ENCODE assay signal across 12 cellular contexts in the genomic region with DNA sequence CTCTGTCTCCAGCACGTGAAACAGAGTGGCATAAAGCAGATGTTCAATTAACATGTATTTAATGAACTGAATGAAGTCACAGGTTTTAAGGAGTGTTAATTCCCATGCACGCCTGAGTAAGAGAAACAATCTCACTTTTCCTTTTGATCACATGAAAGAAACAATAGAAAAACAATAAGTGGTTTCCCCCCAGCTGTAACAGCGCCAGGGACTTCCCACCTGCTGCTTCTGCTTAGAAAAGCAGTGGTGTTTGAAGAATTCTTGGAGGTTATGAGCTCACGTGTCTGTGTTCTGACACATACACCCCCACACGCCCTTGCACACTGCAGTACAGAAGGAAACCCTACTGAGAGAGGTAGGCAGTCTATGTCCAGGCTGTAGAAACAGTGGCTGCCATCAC. TPM values are rescaled to one million over a fixed set of nuclear protein-coding genes. Genes with fewer than 3 reads are reported as not detected.
A peak's percentile ranks its signal among the peaks of the same experiment; 100 is the strongest.
DNase-seq lines count a peak whose midpoint lies in the region; ATAC-seq and TF ChIP-seq lines count a peak whose summit lies in the region.
"Had no signal": no experiment of that assay in that cellular context is flagged by ENCODE, and none has a peak within 500 bp of the region (broad histone marks: within the 10 kb centered on the region; RNA-seq: fewer than 3 reads in every experiment).

No MANE protein-coding gene starts in this region.

- ATAC-seq in GM18505 (IDR thresholded peaks at IDR 0.05; ENCODE audit: unreplicated experiment) = no peak
- ATAC-seq: A549, Panc1 had no signal

- DNase-seq in NCI-H748 (lab: John Stamatoyannopoulos, UW; ENCODE audit: unreplicated experiment) (peak; percentile 14), NCI-H748 treated with DMSO at 0.1 percent for 48 hours (lab: John Stamatoyannopoulos, UW) (no peak), T-helper 1 cell (peak in 3 of 5 donors; percentile 10 to 32 (median 17)), dermis blood vessel endothelial cell (peak; percentile 73), nucleus accumbens (lab: John Stamatoyannopoulos, UW) (no peak), cerebellar nuclear complex (lab: John Stamatoyannopoulos, UW) (no peak)
- DNase-seq in stimulated activated naive CD4-positive, alpha-beta T cell treated with Interleukin-2 at 50 U/mL for 16 hours (lab: John Stamatoyannopoulos, UW) = peak; percentile 54
- DNase-seq: endodermal cell, HFFc6 had no signal

- TF ChIP-seq POLR2A in GM18505 (IDR thresholded peaks at IDR 0.05; ENCODE audit: borderline replicate concordance, extremely low read depth, insufficient read depth, insufficient read length) = no peak

RNA-seq across cellular contexts. Expression of gene FRMD4A, which starts 51.3 kb away (rescaled TPM):
- 42.0 and 51.8 TPM in 2 replicates for total RNA-seq in dermis blood vessel endothelial cell

Comparison
In these comparisons a context has a peak if more than half of its experiments do, and no peak if none do; other contexts are left out.
1. DNase-seq: peak in NCI-H748 (single experiment), T-helper 1 cell (3 of 5), dermis blood vessel endothelial cell (single experiment) and stimulated activated naive CD4-positive, alpha-beta T cell treated with Interleukin-2 at 50 U/mL for 16 hours (single experiment); none in NCI-H748 treated with DMSO at 0.1 percent for 48 hours (single experiment), nucleus accumbens (0 of 56) and cerebellar nuclear complex (0 of 2).